Comparison of ENCODE assay signal across 21 cellular contexts in the genomic region with DNA sequence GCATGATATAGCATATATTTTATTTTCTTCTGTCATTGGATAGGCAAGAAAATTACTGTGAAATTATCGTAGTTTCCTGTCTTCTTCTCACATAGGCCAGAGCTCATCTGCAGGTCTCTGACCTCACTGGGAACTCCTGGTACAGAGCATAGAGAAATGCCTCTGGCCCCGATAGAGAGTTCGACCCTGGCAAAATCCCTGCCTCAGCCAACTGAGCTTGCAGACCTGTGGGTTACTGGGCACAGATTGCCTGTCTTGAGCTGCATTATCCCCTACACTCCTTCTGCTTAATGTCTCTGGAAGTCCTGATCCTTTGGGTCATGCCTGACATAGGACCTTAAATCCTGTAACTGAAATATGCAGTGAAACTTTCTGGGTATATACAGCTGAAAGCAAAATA.
"Had no signal": no experiment of that assay in that cellular context is flagged by ENCODE, and none has a peak within 500 bp of the region (broad histone marks: within the 10 kb centered on the region; RNA-seq: fewer than 3 reads in every experiment).

No MANE protein-coding gene starts in this region.

- H3K4me2 ChIP-seq: SK-N-SH had no signal

- H3K9ac ChIP-seq: SK-N-SH had no signal

- H3K27me3 ChIP-seq: SJSA1 had no signal

- H3K4me3 ChIP-seq: SJSA1 had no signal

- H3K27ac ChIP-seq: HL-60, SJSA1 had no signal

- DNase-seq: KBM-7, MV-4-11, NCI-H1048, NCI-H1105, NCI-H1417, NCI-H1436 treated with DMSO at 0.1 percent for 48 hours, NCI-H1694, NCI-H187 treated with DMSO at 0.1 percent for 48 hours, NCI-H2029 treated with DMSO at 0.1 percent for 48 hours, NCI-H2171 treated with DMSO at 0.1 percent for 48 hours, NCI-H345, NCI-H446 treated with DMSO at 0.1 percent for 48 hours, NCI-H510A treated with DMSO at 0.1 percent for 48 hours, NCI-H526, Right ventricle myocardium superior, RPMI8226, SIG-M5, SK-N-SH, SW 1271 had no signal

- H3K9me3 ChIP-seq: SJSA1, SK-N-SH had no signal

- H3K36me3 ChIP-seq: SJSA1 had no signal

- H3K4me1 ChIP-seq: SJSA1 had no signal
